ENCODE assay signal across 14 cellular contexts in the genomic region with DNA sequence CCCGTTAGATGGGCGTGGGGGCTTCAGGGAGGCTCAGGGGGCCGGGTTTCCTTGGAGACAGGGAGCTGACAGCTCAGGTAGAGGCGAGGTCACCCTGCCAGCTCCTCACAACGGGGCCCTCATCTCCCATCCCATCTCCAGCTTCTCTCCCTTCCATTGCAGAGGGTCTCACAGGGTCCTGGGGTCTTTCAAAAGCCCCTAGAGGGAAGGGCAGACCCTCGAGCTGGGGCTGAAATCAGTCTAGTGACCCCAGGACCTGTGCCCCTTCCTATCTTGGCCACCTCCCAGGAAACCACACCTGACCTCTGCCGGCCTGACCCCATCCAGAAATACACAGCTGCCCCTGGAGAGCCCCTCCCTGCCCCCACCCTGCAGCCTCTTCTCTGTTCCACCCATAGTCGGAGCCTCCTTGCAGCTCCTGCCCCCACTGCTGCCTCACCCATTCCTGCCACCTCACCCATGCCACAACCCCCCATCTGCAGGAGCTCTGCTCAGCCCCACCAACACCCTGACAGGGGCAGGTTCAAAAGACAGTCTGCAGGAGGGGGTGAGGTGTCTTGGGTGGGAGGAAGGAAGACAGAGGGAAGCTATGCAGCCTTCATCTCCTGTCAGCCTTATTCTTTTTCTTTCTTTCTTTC. TPM values are rescaled to one million over a fixed set of nuclear protein-coding genes. Genes with fewer than 3 reads are reported as not detected.
DNase-seq lines count a peak whose midpoint lies in the region; ATAC-seq and TF ChIP-seq lines count a peak whose summit lies in the region.
"Had no signal": no experiment of that assay in that cellular context is flagged by ENCODE, and none has a peak within 500 bp of the region (broad histone marks: within the 10 kb centered on the region; RNA-seq: fewer than 3 reads in every experiment).

No MANE protein-coding gene starts in this region.

- H3K27ac Mint-ChIP-seq in activated CD4-positive, alpha-beta T cell treated with anti-CD3 and anti-CD28 coated beads, Interleukin-2, amount 10 ng/mL, durations not matched to agents 7 days and 5 days = peak overlapping the region; percentile 99
- H3K27ac Mint-ChIP-seq in type B pancreatic cell = no peak overlapping the region

- TF ChIP-seq CTCF in type B pancreatic cell (conservative IDR thresholded peaks at IDR 0.05) = no peak

- H3K4me3 Mint-ChIP-seq in activated CD4-positive, alpha-beta T cell treated with anti-CD3 and anti-CD28 coated beads, Interleukin-2, amount 10 ng/mL, durations not matched to agents 7 days and 5 days = peak overlapping the region; percentile 64
- H3K4me3 Mint-ChIP-seq in type B pancreatic cell = no peak overlapping the region

- H3K36me3 Mint-ChIP-seq in activated CD4-positive, alpha-beta T cell treated with anti-CD3 and anti-CD28 coated beads, Interleukin-2, amount 10 ng/mL, durations not matched to agents 7 days and 5 days (ENCODE audit: low read depth) = peaks cover 75% of the 10 kb centered on the region
- H3K36me3 Mint-ChIP-seq in type B pancreatic cell = no peaks in the 10 kb centered on the region

- peaks cover 89% of the 10 kb centered on the region for H3K4me1 Mint-ChIP-seq in activated CD4-positive, alpha-beta T cell treated with anti-CD3 and anti-CD28 coated beads, Interleukin-2, amount 10 ng/mL, durations not matched to agents 7 days and 5 days
- no peaks in the 10 kb centered on the region for H3K4me1 Mint-ChIP-seq in type B pancreatic cell (ENCODE audit: unreplicated experiment)

- peak; percentile 32 for DNase-seq in stimulated activated CD4-positive, alpha-beta T cell treated with anti-CD3 and anti-CD28 coated beads, Interleukin-4, amount 100 ng/mL, for 1 hour
- no peak for DNase-seq in stimulated activated CD4-positive, alpha-beta T cell treated with anti-CD3 and anti-CD28 coated beads, Interleukin-12 subunit alpha, Interleukin-12 subunit beta, amount 100 ng/mL, for 4 hours
- DNase-seq in activated CD4-positive, alpha-beta T cell treated with anti-CD3 and anti-CD28 coated beads, Interleukin-2, amount 10 ng/mL, durations not matched to agents 7 days and 5 days = peak; percentile 57
- DNase-seq in effector CD4-positive, alpha-beta T cell = peak; percentile 48
- peak; percentile 54 for DNase-seq in type B pancreatic cell (ENCODE audit: extremely low spot score, unreplicated experiment)
- no peak for DNase-seq in NCI-H226
- DNase-seq in globus pallidus (ENCODE audit: low spot score) = no peak
- DNase-seq: esophagus squamous epithelium; GOT3; NCI-H187; NK-92 treated with Interleukin-12 subunit alpha and Interleukin-12 subunit beta, amount 100 ng/mL, for 24 hours; tibial artery had no signal

- H3K9me3 Mint-ChIP-seq in activated CD4-positive, alpha-beta T cell treated with anti-CD3 and anti-CD28 coated beads, Interleukin-2, amount 10 ng/mL, durations not matched to agents 7 days and 5 days = peaks cover 3% of the 10 kb centered on the region
- no peaks in the 10 kb centered on the region for H3K9me3 Mint-ChIP-seq in type B pancreatic cell

- no peak for ATAC-seq in GM21423 (IDR thresholded peaks at IDR 0.05; ENCODE audit: unreplicated experiment)

- POLR2A ChIA-PET in activated CD4-positive, alpha-beta T cell treated with anti-CD3 and anti-CD28 coated beads, Interleukin-2, amount 10 ng/mL, durations not matched to agents 7 days and 5 days (lab: Charles Lee) = interaction anchor here (1.5 kb wide), 1 partner anchor 23 kb away, joined by 6 read pairs; a partner anchor contains a TSS

- H3K27me3 Mint-ChIP-seq in activated CD4-positive, alpha-beta T cell treated with anti-CD3 and anti-CD28 coated beads, Interleukin-2, amount 10 ng/mL, durations not matched to agents 7 days and 5 days = no peaks in the 10 kb centered on the region
- H3K27me3 Mint-ChIP-seq in type B pancreatic cell = peaks cover 40% of the 10 kb centered on the region

- CTCF ChIA-PET in activated CD4-positive, alpha-beta T cell treated with anti-CD3 and anti-CD28 coated beads, Interleukin-2, amount 10 ng/mL, durations not matched to agents 7 days and 5 days (lab: Charles Lee) = interaction anchor here (1.1 to 5.6 kb wide), 2 partner anchors 10 to 48 kb away, joined by 3 to 38 read pairs; no protein-coding TSS in a partner anchor

RNA-seq across cellular contexts. Expression of a gene that starts 23.4 kb away (rescaled TPM):
- total RNA-seq in activated CD4-positive, alpha-beta T cell treated with anti-CD3 and anti-CD28 coated beads, Interleukin-2, amount 10 ng/mL, durations not matched to agents 7 days and 5 days = 10 to 100 TPM; 73.4 to 77.6 TPM
- total RNA-seq in type B pancreatic cell (ENCODE audit: low replicate concordance) = 0.29 TPM in 2 replicates
- total RNA-seq: pulmonary artery endothelial cell had no signal

Comparison
In these comparisons a context has a peak if more than half of its experiments do, and no peak if none do; other contexts are left out.
1. DNase-seq: peak in stimulated activated CD4-positive, alpha-beta T cell treated with anti-CD3 and anti-CD28 coated beads, Interleukin-4, amount 100 ng/mL, for 1 hour (single experiment), activated CD4-positive, alpha-beta T cell treated with anti-CD3 and anti-CD28 coated beads, Interleukin-2, amount 10 ng/mL, durations not matched to agents 7 days and 5 days (single experiment), effector CD4-positive, alpha-beta T cell (single experiment) and type B pancreatic cell (single experiment); none in stimulated activated CD4-positive, alpha-beta T cell treated with anti-CD3 and anti-CD28 coated beads, Interleukin-12 subunit alpha, Interleukin-12 subunit beta, amount 100 ng/mL, for 4 hours (single experiment), NCI-H226 (single experiment) and globus pallidus (single experiment).
2. RNA of a gene that starts 23.4 kb away (total RNA-seq): 73.4 to 77.6 TPM in activated CD4-positive, alpha-beta T cell treated with anti-CD3 and anti-CD28 coated beads, Interleukin-2, amount 10 ng/mL, durations not matched to agents 7 days and 5 days; 0.29 TPM in type B pancreatic cell; every median in the first group is over 10 times any median in the second.